ENCODE assay signal across 4 cellular contexts in the genomic region with DNA sequence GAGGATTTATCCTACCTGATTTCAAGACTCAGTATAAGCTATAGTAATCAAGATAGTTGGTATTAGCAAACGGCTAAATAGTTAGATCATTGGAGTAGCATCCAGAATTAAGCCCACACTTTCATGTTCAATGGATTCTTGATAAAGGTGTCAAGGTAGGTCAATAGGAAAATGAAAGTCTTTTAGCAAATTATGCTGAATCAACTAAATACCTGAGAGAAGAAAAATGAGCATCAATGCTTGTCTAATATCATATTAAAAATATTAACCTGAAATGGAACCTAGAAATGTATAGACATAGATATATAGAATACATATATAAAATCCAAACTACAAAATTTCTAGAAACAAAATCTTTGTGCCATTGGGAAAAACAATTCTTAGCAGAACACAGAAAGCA.
TF ChIP-seq lines count a peak whose summit lies in the region.

No MANE protein-coding gene starts in this region.

TF ChIP-seq in HepG2, 621 proteins besides CTCF, POLR2A, EP300 and RAD21:
- peak; percentile 77 to 83 for TF ChIP-seq MAFK (conservative IDR thresholded peaks at IDR 0.05 in 1 of 2, IDR thresholded peaks at IDR 0.05 in 1 of 2; ENCODE audit: low read length in 2 of 2)
- TF ChIP-seq KLF15 (CRISPR knock-in tag; IDR thresholded peaks at IDR 0.05; ENCODE audit: borderline replicate concordance), result no peak
- peak; percentile 73 for TF ChIP-seq MAFF (IDR thresholded peaks at IDR 0.05; ENCODE audit: low read depth, low read length)
TF ChIP-seq in HepG2: peak in this region for 2.

TF ChIP-seq in A549, 52 proteins besides CTCF, POLR2A, EP300 and RAD21:
- peak; percentile 69 for TF ChIP-seq MAFK (IDR thresholded peaks at IDR 0.05; ENCODE audit: partially characterized antibody)
- TF ChIP-seq, protein P1, sequence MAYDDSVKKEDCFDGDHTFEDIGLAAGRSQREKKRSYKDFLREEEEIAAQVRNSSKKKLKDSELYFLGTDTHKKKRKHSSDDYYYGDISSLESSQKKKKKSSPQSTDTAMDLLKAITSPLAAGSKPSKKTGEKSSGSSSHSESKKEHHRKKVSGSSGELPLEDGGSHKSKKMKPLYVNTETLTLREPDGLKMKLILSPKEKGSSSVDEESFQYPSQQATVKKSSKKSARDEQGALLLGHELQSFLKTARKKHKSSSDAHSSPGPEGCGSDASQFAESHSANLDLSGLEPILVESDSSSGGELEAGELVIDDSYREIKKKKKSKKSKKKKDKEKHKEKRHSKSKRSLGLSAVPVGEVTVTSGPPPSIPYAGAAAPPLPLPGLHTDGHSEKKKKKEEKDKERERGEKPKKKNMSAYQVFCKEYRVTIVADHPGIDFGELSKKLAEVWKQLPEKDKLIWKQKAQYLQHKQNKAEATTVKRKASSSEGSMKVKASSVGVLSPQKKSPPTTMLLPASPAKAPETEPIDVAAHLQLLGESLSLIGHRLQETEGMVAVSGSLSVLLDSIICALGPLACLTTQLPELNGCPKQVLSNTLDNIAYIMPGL (CRISPR knock-in tag; IDR thresholded peaks at IDR 0.05; ENCODE audit: borderline replicate concordance), result no peak

TF ChIP-seq in IMR-90, 13 proteins besides CTCF, POLR2A, EP300 and RAD21:
- TF ChIP-seq MAFK (IDR thresholded peaks at IDR 0.05; ENCODE audit: low read depth, low read length) (peak; percentile 59; the same call in 1 of the 2 replicates), MXI1 (IDR thresholded peaks at IDR 0.05; ENCODE audit: borderline replicate concordance, low read depth, low read length) (no peak)
TF ChIP-seq in IMR-90: peak in this region for 1.

TF ChIP-seq in K562, 482 proteins besides CTCF, POLR2A, EP300 and RAD21:
- peak; percentile 45 for TF ChIP-seq MAFG (tag; conservative IDR thresholded peaks at IDR 0.05)
- TF ChIP-seq MAFF (IDR thresholded peaks at IDR 0.05; ENCODE audit: low read length), result peak; percentile 36; the same call in 1 of the 2 replicates
- no peak for TF ChIP-seq MYC (IDR thresholded peaks at IDR 0.05; ENCODE audit: low read depth, low read length)
- no peak for TF ChIP-seq MYC (CRISPR knock-in tag; IDR thresholded peaks at IDR 0.05; ENCODE audit: borderline replicate concordance, low read depth)
- peak; percentile 78 for TF ChIP-seq ZNF316 (IDR thresholded peaks at IDR 0.05)
- TF ChIP-seq POLR2AphosphoS5 (IDR thresholded peaks at IDR 0.05; ENCODE audit: control insufficient read depth, insufficient read depth, low read depth, low read length), result no peak
- TF ChIP-seq C11orf30 (IDR thresholded peaks at IDR 0.05; ENCODE audit: low read depth), result peak; percentile 44
